In genomic region chr5:89844548-89844947, GRCh38 we compare ENCODE assay signal across 18 cellular contexts.
"Had no signal": no experiment of that assay in that cellular context is flagged by ENCODE, and none has a peak within 500 bp of the region (broad histone marks: within the 10 kb centered on the region; RNA-seq: fewer than 3 reads in every experiment).

No MANE protein-coding gene starts in this region.

- H3K27me3 ChIP-seq: ascending aorta, colonic mucosa, gastrocnemius medialis, heart right ventricle, neutrophil, right atrium auricular region, stomach had no signal

- H3K9me3 ChIP-seq: ascending aorta, colonic mucosa, gastrocnemius medialis, heart right ventricle, neutrophil, right atrium auricular region, stomach, thoracic aorta had no signal

- ATAC-seq: activated naive CD8-positive, alpha-beta T cell treated with anti-CD3 and anti-CD28 coated beads, Interleukin-2, amount 50 U/mL, for 24 hours; activated T-cell treated with anti-CD3 and anti-CD28 coated beads, Interleukin-2, amount 50 U/mL, for 72 hours; gastrocnemius medialis; heart right ventricle had no signal

- H3K4me1 ChIP-seq: colonic mucosa, right atrium auricular region had no signal

- H3K4me3 ChIP-seq: ascending aorta, colonic mucosa, gastrocnemius medialis, heart right ventricle, lung, right atrium auricular region, skin epidermis, stomach, thoracic aorta had no signal

- DNase-seq: activated CD4-positive, alpha-beta memory T cell treated with anti-CD3 and anti-CD28 coated beads, Interleukin-2, amount 10 ng/mL, durations not matched to agents 7 days and 5 days; activated naive CD8-positive, alpha-beta T cell treated with anti-CD3 and anti-CD28 coated beads, Interleukin-2, amount 50 U/mL, for 24 hours; activated T-cell treated with anti-CD3 and anti-CD28 coated beads, Interleukin-2, amount 50 U/mL, for 72 hours; colonic mucosa; effector CD4-positive, alpha-beta T cell; gastrocnemius medialis; heart right ventricle; naive B cell; posterior cingulate gyrus; stimulated activated CD4-positive, alpha-beta T cell treated with anti-CD3 and anti-CD28 coated beads, Interleukin-4, amount 100 ng/mL, for 4 hours; stomach; T-helper 9 cell had no signal

- H3K27ac ChIP-seq: ascending aorta, colonic mucosa, gastrocnemius medialis, heart right ventricle, neutrophil, right atrium auricular region, skin epidermis, stomach, thoracic aorta had no signal

- H3K36me3 ChIP-seq: ascending aorta, colonic mucosa, gastrocnemius medialis, heart right ventricle, neutrophil, right atrium auricular region, stomach, thoracic aorta had no signal
